ENCODE assay signal across 13 cellular contexts in genomic region chr7:92402920-92403759, GRCh38. TPM values are rescaled to one million over a fixed set of nuclear protein-coding genes. Genes with fewer than 3 reads are reported as not detected.
A peak's percentile ranks its signal among the peaks of the same experiment; 100 is the strongest.
DNase-seq lines count a peak whose midpoint lies in the region; ATAC-seq, FAIRE-seq and TF ChIP-seq lines count a peak whose summit lies in the region.
"Had no signal": no experiment of that assay in that cellular context is flagged by ENCODE, and none has a peak within 500 bp of the region (broad histone marks: within the 10 kb centered on the region; RNA-seq: fewer than 3 reads in every experiment).

No MANE protein-coding gene starts in this region.

- peaks cover 29% of the 10 kb centered on the region for H3K36me3 ChIP-seq in RWPE2 (ENCODE audit: low read depth)

- in situ Hi-C loops in KBM-7 (cut with MboI; ENCODE audit: low pct_unique_long_range_greater_than_20kb, low sequenced_read_pairs) = no loop called here

- FAIRE-seq in G401.6 (lab: Jason Lieb, UNC) = peak; percentile 23
- FAIRE-seq: D721Med, HepG2 had no signal

- H3K9me3 ChIP-seq in RWPE2 (ENCODE audit: severe bottlenecking) = no peaks in the 10 kb centered on the region

- TF ChIP-seq CTCF in RWPE2 (IDR thresholded peaks at IDR 0.05; ENCODE audit: poor library complexity, severe bottlenecking) (no peak), fibroblast of villous mesenchyme (IDR thresholded peaks at IDR 0.05; ENCODE audit: insufficient read depth, low read depth, low read length) (no peak)

- no peaks in the 10 kb centered on the region for H3K4me1 ChIP-seq in RWPE2 (ENCODE audit: insufficient read depth, poor library complexity, severe bottlenecking)

- peak; percentile 29; the same call in 1 of the 3 replicates for ATAC-seq in RWPE2 (ENCODE audit: low read depth)
- no peak for ATAC-seq in GM19324 (IDR thresholded peaks at IDR 0.05; ENCODE audit: low FRiP score, unreplicated experiment)
- no peak for ATAC-seq in activated CD4-positive, CD25-positive, alpha-beta regulatory T cell treated with anti-CD3 and anti-CD28 coated beads, Interleukin-2, amount 50 U/mL, for 24 hours
- ATAC-seq: Right ventricle myocardium inferior had no signal

- H3K27ac ChIP-seq in RWPE2 (ENCODE audit: poor library complexity, severe bottlenecking) = no peak overlapping the region
- H3K27ac ChIP-seq: WERI-Rb-1 had no signal

- DNase-seq in RWPE2 (ENCODE audit: low spot score) (no peak), fibroblast of villous mesenchyme (ENCODE audit: low read depth) (peak; percentile 25), renal cortical epithelial cell (ENCODE audit: low read depth) (peak; percentile 8), KBM-7 (no peak), NCI-H1092 (lab: John Stamatoyannopoulos, UW) (no peak)
- DNase-seq: NCI-H2171, WERI-Rb-1 had no signal

- H3K4me3 ChIP-seq in RWPE2 (ENCODE audit: severe bottlenecking) (no peak overlapping the region), fibroblast of villous mesenchyme (ENCODE audit: low read depth, low read length) (no peak overlapping the region)

- no peaks in the 10 kb centered on the region for H3K27me3 ChIP-seq in RWPE2 (ENCODE audit: insufficient read depth, poor library complexity, severe bottlenecking)

RNA-seq across cellular contexts. Expression of gene GATAD1, which starts 44.1 kb away (rescaled TPM):
- total RNA-seq in fibroblast of villous mesenchyme (23.3 and 23.5 TPM in 2 replicates), renal cortical epithelial cell (16.5 and 24.0 TPM in 2 replicates)

Comparison
In these comparisons a context has a peak if more than half of its experiments do, and no peak if none do; other contexts are left out.
1. DNase-seq: peak in fibroblast of villous mesenchyme (single experiment) and renal cortical epithelial cell (single experiment); none in RWPE2 (single experiment), KBM-7 (single experiment) and NCI-H1092 (single experiment).